ENCODE assay signal across 21 cellular contexts in genomic region chr3:183586477-183586876, GRCh38. TPM values are rescaled to one million over a fixed set of nuclear protein-coding genes. Genes with fewer than 3 reads are reported as not detected.
DNase-seq lines count a peak whose midpoint lies in the region; ATAC-seq and TF ChIP-seq lines count a peak whose summit lies in the region.
"Had no signal": no experiment of that assay in that cellular context is flagged by ENCODE, and none has a peak within 500 bp of the region (broad histone marks: within the 10 kb centered on the region; RNA-seq: fewer than 3 reads in every experiment).

No MANE protein-coding gene starts in this region.

- peak overlapping the region; percentile 49 to 72 (median 68); a peak in 21 of 22 replicates for H3K4me2 ChIP-seq in BLaER1 treated with 17β-estradiol and CSF1 and Interleukin-3, amounts not matched to agents 10 nM and 100 nM

- no peak for TF ChIP-seq CTCF in activated B cell treated with CpG ODN at 0.5 μM for 24 hours (IDR thresholded peaks at IDR 0.05)

- no peaks in the 10 kb centered on the region for H3K27me3 ChIP-seq in BLaER1 treated with 17β-estradiol and CSF1 and Interleukin-3, amounts not matched to agents 10 nM and 100 nM

- peaks cover 27 to 68% (median 53%) of the 10 kb centered on the region in 10 experiments for H3K4me1 ChIP-seq in BLaER1 treated with 17β-estradiol and CSF1 and Interleukin-3, amounts not matched to agents 10 nM and 100 nM

- H4K20me1 ChIP-seq in BLaER1 treated with 17β-estradiol and CSF1 and Interleukin-3, amounts not matched to agents 10 nM and 100 nM, result no peaks in the 10 kb centered on the region

- peak; percentile 76 for DNase-seq in activated CD4-positive, alpha-beta T cell treated with anti-CD3 and anti-CD28 coated beads, Interleukin-2, amount 10 ng/mL, durations not matched to agents 24 days and 14 days
- DNase-seq in activated CD4-positive, alpha-beta T cell treated with anti-CD3 and anti-CD28 coated beads, Interleukin-2, amount 50 U/mL, for 1 hour, result no peak
- DNase-seq in activated B cell treated with CpG ODN at 0.5 μM for 24 hours, result no peak
- no peak for DNase-seq in central memory CD8-positive, alpha-beta T cell (ENCODE audit: low spot score in 2 of 2)
- no peak for DNase-seq in NOMO-1 treated with dmso at 0.1 percent for 144 hours (lab: John Stamatoyannopoulos, UW; ENCODE audit: unreplicated experiment)
- DNase-seq: activated CD8-positive, alpha-beta memory T cell treated with anti-CD3 and anti-CD28 coated beads, Interleukin-2, amount 50 U/mL, for 48 hours; aorta; C1 segment of cervical spinal cord; H7; NCI-H1105 treated with DMSO at 0.1 percent for 48 hours; NCI-H2107; NCI-H524 treated with DMSO at 0.1 percent for 48 hours; nephron progenitor cell; SHP77; stimulated activated CD4-positive, alpha-beta T cell treated with anti-CD3 and anti-CD28 coated beads, Interleukin-4, amount 100 ng/mL, for 1 hour had no signal

- H3K9ac ChIP-seq in BLaER1 treated with 17β-estradiol and CSF1 and Interleukin-3, amounts not matched to agents 10 nM and 100 nM, result no peak overlapping the region

- H3K36me3 ChIP-seq in BLaER1 treated with 17β-estradiol and CSF1 and Interleukin-3, amounts not matched to agents 10 nM and 100 nM, result peaks cover 0 to 6% (median 0%) of the 10 kb centered on the region in 11 experiments; a peak in 1 of 22 replicates

- no peak overlapping the region for H3K4me3 ChIP-seq in BLaER1 treated with 17β-estradiol and CSF1 and Interleukin-3, amounts not matched to agents 10 nM and 100 nM
- H3K4me3 ChIP-seq: skin epidermis had no signal

- H3K9me3 Mint-ChIP-seq in activated CD4-positive, alpha-beta T cell treated with anti-CD3 and anti-CD28 coated beads, Interleukin-2, amount 10 ng/mL, durations not matched to agents 24 days and 14 days, result no peaks in the 10 kb centered on the region
- H3K9me3 Mint-ChIP-seq in activated B cell treated with CpG ODN at 0.5 μM for 24 hours, result no peaks in the 10 kb centered on the region
- H3K9me3 Mint-ChIP-seq in central memory CD8-positive, alpha-beta T cell, result no peaks in the 10 kb centered on the region
- H3K9me3 Mint-ChIP-seq: nephron progenitor cell had no signal

- intact Hi-C loops in activated CD4-positive, alpha-beta T cell treated with anti-CD3 and anti-CD28 coated beads, Interleukin-2, amount 10 ng/mL, durations not matched to agents 24 days and 14 days (cut with micrococcal nuclease), result loop anchor here (2.0 kb wide), 1 partner anchor 32 kb away; the partner anchor contains the start of gene KLHL6
- intact Hi-C loops in activated B cell treated with CpG ODN at 0.5 μM for 24 hours (cut with micrococcal nuclease), result no loop called here

- peak overlapping the region in 8 of 11 experiments; percentile 67 to 84 (median 81); a peak in 16 of 22 replicates for H3K27ac ChIP-seq in BLaER1 treated with 17β-estradiol and CSF1 and Interleukin-3, amounts not matched to agents 10 nM and 100 nM
- H3K27ac ChIP-seq: VCaP had no signal

- POLR2A ChIA-PET in activated B cell treated with CpG ODN at 0.5 μM for 24 hours (lab: Charles Lee), result interaction anchor here (1.3 kb wide), 1 partner anchor 10 kb away, joined by 5 read pairs; no protein-coding TSS in a partner anchor

- H3K4me1 Mint-ChIP-seq in activated CD4-positive, alpha-beta T cell treated with anti-CD3 and anti-CD28 coated beads, Interleukin-2, amount 10 ng/mL, durations not matched to agents 24 days and 14 days, result peaks cover 28% of the 10 kb centered on the region
- H3K4me1 Mint-ChIP-seq in activated B cell treated with CpG ODN at 0.5 μM for 24 hours, result peaks cover 43% of the 10 kb centered on the region
- H3K4me1 Mint-ChIP-seq in central memory CD8-positive, alpha-beta T cell, result peaks cover 15% of the 10 kb centered on the region

- peaks cover 0 to 37% (median 28%) of the 10 kb centered on the region in 11 experiments; a peak in 20 of 22 replicates for H3K9me3 ChIP-seq in BLaER1 treated with 17β-estradiol and CSF1 and Interleukin-3, amounts not matched to agents 10 nM and 100 nM (replicated peaks in 1 of 11)

- ATAC-seq in activated B cell treated with CpG ODN at 0.5 μM for 24 hours (ENCODE audit: low read depth) (peak; percentile 47), HG02870 (IDR thresholded peaks at IDR 0.05; ENCODE audit: unreplicated experiment) (no peak), GM18520 (IDR thresholded peaks at IDR 0.05; ENCODE audit: unreplicated experiment) (no peak)
- ATAC-seq in central memory CD8-positive, alpha-beta T cell (replicated peaks; ENCODE audit: extremely low read depth, poor library complexity, severe bottlenecking), result peak; percentile 40

- no peaks in the 10 kb centered on the region for H3K27me3 Mint-ChIP-seq in activated CD4-positive, alpha-beta T cell treated with anti-CD3 and anti-CD28 coated beads, Interleukin-2, amount 10 ng/mL, durations not matched to agents 24 days and 14 days
- peaks cover 2% of the 10 kb centered on the region for H3K27me3 Mint-ChIP-seq in activated B cell treated with CpG ODN at 0.5 μM for 24 hours
- H3K27me3 Mint-ChIP-seq in central memory CD8-positive, alpha-beta T cell, result no peaks in the 10 kb centered on the region

- no peaks in the 10 kb centered on the region for H3K36me3 Mint-ChIP-seq in activated CD4-positive, alpha-beta T cell treated with anti-CD3 and anti-CD28 coated beads, Interleukin-2, amount 10 ng/mL, durations not matched to agents 24 days and 14 days (ENCODE audit: low read depth)
- H3K36me3 Mint-ChIP-seq in activated B cell treated with CpG ODN at 0.5 μM for 24 hours (ENCODE audit: low read depth), result no peaks in the 10 kb centered on the region
- peaks cover 1% of the 10 kb centered on the region for H3K36me3 Mint-ChIP-seq in central memory CD8-positive, alpha-beta T cell (ENCODE audit: insufficient read depth)

- H3K27ac Mint-ChIP-seq in activated CD4-positive, alpha-beta T cell treated with anti-CD3 and anti-CD28 coated beads, Interleukin-2, amount 10 ng/mL, durations not matched to agents 24 days and 14 days, result peak overlapping the region; percentile 84
- H3K27ac Mint-ChIP-seq in activated B cell treated with CpG ODN at 0.5 μM for 24 hours, result no peak overlapping the region
- peak overlapping the region; percentile 4 for H3K27ac Mint-ChIP-seq in central memory CD8-positive, alpha-beta T cell (ENCODE audit: low read depth)
- H3K27ac Mint-ChIP-seq: nephron progenitor cell, progenitor cell of endocrine pancreas had no signal

- CTCF ChIA-PET in activated B cell treated with CpG ODN at 0.5 μM for 24 hours (lab: Charles Lee), result interaction anchor here (1.4 kb wide), 1 partner anchor 10 kb away, joined by 3 read pairs; no protein-coding TSS in a partner anchor

- peak overlapping the region; percentile 24 for H3K4me3 Mint-ChIP-seq in activated CD4-positive, alpha-beta T cell treated with anti-CD3 and anti-CD28 coated beads, Interleukin-2, amount 10 ng/mL, durations not matched to agents 24 days and 14 days
- no peak overlapping the region for H3K4me3 Mint-ChIP-seq in activated B cell treated with CpG ODN at 0.5 μM for 24 hours
- H3K4me3 Mint-ChIP-seq in central memory CD8-positive, alpha-beta T cell, result no peak overlapping the region
- H3K4me3 Mint-ChIP-seq: nephron progenitor cell had no signal

RNA-seq across cellular contexts. Expression of gene KLHL6, which starts 31.0 kb away (rescaled TPM):
- total RNA-seq in activated CD4-positive, alpha-beta T cell treated with anti-CD3 and anti-CD28 coated beads, Interleukin-2, amount 10 ng/mL, durations not matched to agents 24 days and 14 days, result 44.9 and 47.1 TPM in 2 replicates
- 34.6 and 41.7 TPM in 2 replicates for total RNA-seq in activated B cell treated with CpG ODN at 0.5 μM for 24 hours

RNA-seq across cellular contexts. Expression of gene KLHL24, which starts 48.9 kb away (rescaled TPM):
- 6.7 and 6.9 TPM in 2 replicates for total RNA-seq in activated CD4-positive, alpha-beta T cell treated with anti-CD3 and anti-CD28 coated beads, Interleukin-2, amount 10 ng/mL, durations not matched to agents 24 days and 14 days
- 31.6 and 33.9 TPM in 2 replicates for total RNA-seq in activated B cell treated with CpG ODN at 0.5 μM for 24 hours

Comparison
In these comparisons a context has a peak if more than half of its experiments do, and no peak if none do; other contexts are left out.
1. ATAC-seq: peak in activated B cell treated with CpG ODN at 0.5 μM for 24 hours (single experiment) and central memory CD8-positive, alpha-beta T cell (single experiment); none in HG02870 (single experiment) and GM18520 (single experiment).